In the genomic region with DNA sequence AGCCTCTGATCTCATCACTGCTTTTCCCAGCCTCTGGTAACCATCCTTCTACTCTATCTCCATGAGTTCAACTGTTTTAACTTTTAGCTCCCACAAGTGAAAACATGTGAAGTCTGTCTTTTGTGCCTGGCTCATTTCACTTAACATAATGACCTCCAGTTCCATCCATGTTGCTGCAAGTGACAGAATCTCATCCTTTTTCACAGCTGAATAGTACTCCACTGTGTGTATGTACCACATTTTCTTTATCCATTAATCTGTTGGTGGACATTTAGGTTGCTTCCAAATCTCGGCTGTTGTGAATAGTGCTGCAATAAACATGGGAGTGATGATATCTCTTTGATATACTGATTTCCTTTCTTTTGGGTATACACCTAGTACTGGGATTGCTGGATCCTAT, we compare ENCODE assay signal across 1 cellular context.
TF ChIP-seq lines count a peak whose summit lies in the region.

No MANE protein-coding gene starts in this region.

TF ChIP-seq in HEK293, 187 proteins besides CTCF, POLR2A, EP300 and RAD21 (continued from another document):
- TF ChIP-seq PRDM2 (tag by site-specific recombination; IDR thresholded peaks at IDR 0.05; ENCODE audit: borderline replicate concordance) = no peak
